Comparison of ENCODE assay signal across 8 cellular contexts in genomic region chr14:76977793-76978730, GRCh38. TPM values are rescaled to one million over a fixed set of nuclear protein-coding genes. Genes with fewer than 3 reads are reported as not detected.
DNase-seq lines count a peak whose midpoint lies in the region; ATAC-seq and TF ChIP-seq lines count a peak whose summit lies in the region.

No MANE protein-coding gene starts in this region.

- peaks cover 0 to 7% (median 3%) of the 10 kb centered on the region in 4 donors for H3K4me1 ChIP-seq in upper lobe of left lung

- TF ChIP-seq CTCF in upper lobe of left lung (IDR thresholded peaks at IDR 0.05) = no peak

- TF ChIP-seq EP300 in upper lobe of left lung (IDR thresholded peaks at IDR 0.05) = no peak

- H3K9me3 ChIP-seq in upper lobe of left lung = no peaks in the 10 kb centered on the region

- peak in 1 of 4 donors; percentile 21 for TF ChIP-seq POLR2A in upper lobe of left lung (IDR thresholded peaks at IDR 0.05)

- no peaks in the 10 kb centered on the region for H3K36me3 Mint-ChIP-seq in effector memory CD8-positive, alpha-beta T cell (ENCODE audit: insufficient read depth)

- 51 to 68% methylated on average over 12 to 15 of the region's 15 CpGs for WGBS in upper lobe of left lung, 2 donors

- peak overlapping the region in 1 of 4 donors; percentile 36 for H3K27ac ChIP-seq in upper lobe of left lung

- ATAC-seq in GM19463 (IDR thresholded peaks at IDR 0.05; ENCODE audit: unreplicated experiment) (peak; percentile 98), HG03575 (IDR thresholded peaks at IDR 0.05; ENCODE audit: extremely low read depth, insufficient number of reproducible peaks, low FRiP score, unreplicated experiment) (peak; percentile 48), upper lobe of left lung (ENCODE audit: low FRiP score in 2 of 2) (peak; percentile 75 to 91)
- peak; percentile 95 for ATAC-seq in effector memory CD8-positive, alpha-beta T cell (replicated peaks)

- H3K27me3 Mint-ChIP-seq in effector memory CD8-positive, alpha-beta T cell = no peaks in the 10 kb centered on the region

- no peaks in the 10 kb centered on the region for H3K27me3 ChIP-seq in upper lobe of left lung

- no peak overlapping the region for H3K4me3 Mint-ChIP-seq in effector memory CD8-positive, alpha-beta T cell

- DNase-seq in AG08396 (ENCODE audit: low spot score) (peak; percentile 28), occipital lobe (lab: John Stamatoyannopoulos, UW) (peak; percentile 17), upper lobe of left lung (peak in 1 of 2 donors; percentile 84), NCI-H1105 treated with DMSO at 0.1 percent for 48 hours (lab: John Stamatoyannopoulos, UW) (no peak)
- peak; percentile 78 for DNase-seq in activated CD4-positive, alpha-beta T cell treated with anti-CD3 and anti-CD28 coated beads, Interleukin-2, amount 50 U/mL, for 1 hour
- peak; percentile 62 to 73 (median 68) for DNase-seq in effector memory CD8-positive, alpha-beta T cell

- no peak overlapping the region for H3K4me3 ChIP-seq in upper lobe of left lung

- H3K27ac Mint-ChIP-seq in effector memory CD8-positive, alpha-beta T cell = peak overlapping the region; percentile 82 to 83

- H3K9me3 Mint-ChIP-seq in effector memory CD8-positive, alpha-beta T cell = peaks cover 0 to 2% of the 10 kb centered on the region in 2 donors

- H3K4me1 Mint-ChIP-seq in effector memory CD8-positive, alpha-beta T cell (ENCODE audit: low read depth in 2 of 2) = peaks cover 7 to 11% of the 10 kb centered on the region in 2 donors

- no peaks in the 10 kb centered on the region for H3K36me3 ChIP-seq in upper lobe of left lung

RNA-seq across cellular contexts. Expression of gene IRF2BPL, which starts 50.4 kb away (rescaled TPM):
- total RNA-seq in occipital lobe (72.7 TPM), upper lobe of left lung (100 to 1,000 TPM in 1 of 6 donors, 10 to 100 TPM in 5; 44.0 to 111 (median 49.6) TPM)

Comparison
In these comparisons a context has a peak if more than half of its experiments do, and no peak if none do; other contexts are left out.
1. ATAC-seq: peak in every context shown above with its lines; median percentile 98 in GM19463; 95 in effector memory CD8-positive, alpha-beta T cell; 83 in upper lobe of left lung; 48 in HG03575.